22 cellular contexts compared by ENCODE assay signal in genomic region chr16:89691231-89691985, GRCh38. TPM values are rescaled to one million over a fixed set of nuclear protein-coding genes. Genes with fewer than 3 reads are reported as not detected.
DNase-seq lines count a peak whose midpoint lies in the region; ATAC-seq, FAIRE-seq and TF ChIP-seq lines count a peak whose summit lies in the region.
"Had no signal": no experiment of that assay in that cellular context is flagged by ENCODE, and none has a peak within 500 bp of the region (broad histone marks: within the 10 kb centered on the region; RNA-seq: fewer than 3 reads in every experiment).

No MANE protein-coding gene starts in this region.

- H3K27ac ChIP-seq in BLaER1 treated with 17β-estradiol and CSF1 and Interleukin-3, amounts not matched to agents 10 nM and 100 nM = peak overlapping the region in 3 of 11 experiments; percentile 28 to 35 (median 30); a peak in 2 of 22 replicates
- no peak overlapping the region for H3K27ac ChIP-seq in K562 (ENCODE audit: extremely low read depth, low read depth, low read length)
- H3K27ac ChIP-seq in osteoblast (ENCODE audit: low read depth, low read length) = no peak overlapping the region
- H3K27ac ChIP-seq: Peyer's patch, SJSA1 had no signal

- no peak for TF ChIP-seq RAD21 in K562 (CRISPR knock-in tag; conservative IDR thresholded peaks at IDR 0.05 in 1 of 2, IDR thresholded peaks at IDR 0.05 in 1 of 2)

- CTCF ChIA-PET in K562 (lab: Yijun Ruan, JAX; ENCODE audit: low intra/inter-chr PET ratio) = no interaction called here

- H4K20me1 ChIP-seq in BLaER1 treated with 17β-estradiol and CSF1 and Interleukin-3, amounts not matched to agents 10 nM and 100 nM = peaks cover 13 to 86% (median 62%) of the 10 kb centered on the region in 11 experiments; a peak in 21 of 22 replicates
- 0 out of 2 replicates have a peak, but pooled peaks cover 7% of the 10 kb centered on the region for H4K20me1 ChIP-seq in K562 (replicated peaks; ENCODE audit: control insufficient read depth, insufficient read depth, low read length)
- H4K20me1 ChIP-seq in osteoblast (ENCODE audit: insufficient read depth, low read length) = peaks cover 16% of the 10 kb centered on the region

- no peak for TF ChIP-seq EP300 in K562 (IDR thresholded peaks at IDR 0.05; ENCODE audit: low read length)

- no peak overlapping the region for H3K4me3 ChIP-seq in BLaER1 treated with 17β-estradiol and CSF1 and Interleukin-3, amounts not matched to agents 10 nM and 100 nM
- H3K4me3 ChIP-seq in K562 = no peak overlapping the region
- H3K4me3 ChIP-seq in osteoblast (ENCODE audit: insufficient read depth, low read length) = no peak overlapping the region
- H3K4me3 ChIP-seq: HAP-1, Peyer's patch, SJSA1 had no signal

- POLR2A ChIA-PET in K562 (lab: Yijun Ruan, JAX) = interaction anchor here (0.6 kb wide), 1 partner anchor 9 kb away, joined by 3 read pairs; no protein-coding TSS in a partner anchor

- no peak overlapping the region for H2AFZ ChIP-seq in K562 (ENCODE audit: low read depth, low read length)
- H2AFZ ChIP-seq in osteoblast (ENCODE audit: low read length) = no peak overlapping the region

- intact Hi-C loops in cardiac septum (cut with DNase I) (no loop called here), Right ventricle myocardium superior (cut with DNase I) (no loop called here), K562 (cut with micrococcal nuclease) (no loop called here)

- no peak for TF ChIP-seq POLR2A in K562 (conservative IDR thresholded peaks at IDR 0.05)

- H3K9ac ChIP-seq in BLaER1 treated with 17β-estradiol and CSF1 and Interleukin-3, amounts not matched to agents 10 nM and 100 nM = peak overlapping the region in 8 of 11 experiments; percentile 10 to 65 (median 32); a peak in 9 of 22 replicates
- no peak overlapping the region for H3K9ac ChIP-seq in K562 (ENCODE audit: insufficient read depth in 1 of 2, low read depth in 2 of 2, low read length in 2 of 2)

- H3K79me2 ChIP-seq in K562 (ENCODE audit: control insufficient read depth, insufficient read depth, low read length) (peaks cover 25% of the 10 kb centered on the region), osteoblast (ENCODE audit: insufficient read depth, low read length) (peaks cover 26% of the 10 kb centered on the region)

- peaks cover 23 to 76% (median 68%) of the 10 kb centered on the region in 10 experiments for H3K4me1 ChIP-seq in BLaER1 treated with 17β-estradiol and CSF1 and Interleukin-3, amounts not matched to agents 10 nM and 100 nM
- H3K4me1 ChIP-seq in K562 (replicated peaks in 1 of 2; ENCODE audit: control insufficient read depth in 2 of 2, insufficient read depth in 2 of 2, low read length in 2 of 2) (peaks cover 6 to 52% of the 10 kb centered on the region in 2 experiments), osteoblast (ENCODE audit: insufficient read depth, low read length) (peaks cover 9% of the 10 kb centered on the region)
- H3K4me1 ChIP-seq: BE2C had no signal

- no peak for FAIRE-seq in K562 (lab: Jason Lieb, UNC)

- no TSS peak for BruUV-seq in K562 (replicated peaks; lab: Mats Ljungman, UMichigan)

- DNase-seq in cardiac septum (ENCODE audit: low spot score) = peak; percentile 65
- no peak for DNase-seq in Right ventricle myocardium superior
- DNase-seq in K562 (ENCODE audit: extremely low read depth in 1 of 4, low spot score in 3 of 4) = no peak
- peak; percentile 25 for DNase-seq in osteoblast (ENCODE audit: insufficient read length, low spot score, missing footprints)
- no peak for DNase-seq in SKM-1 treated with dmso at 0.1 percent for 144 hours (lab: John Stamatoyannopoulos, UW; ENCODE audit: unreplicated experiment)
- DNase-seq in activated CD4-positive, alpha-beta T cell treated with anti-CD3 and anti-CD28 coated beads, Interleukin-2, amount 50 U/mL, for 1 hour = no peak
- DNase-seq: BE2C; CD4-positive, alpha-beta T cell; COR-L47; DMS79; IMR-90; NCI-H1105 treated with DMSO at 0.1 percent for 48 hours; NCI-H2081; NCI-H2171; NCI-H345; NCI-H524 treated with DMSO at 0.1 percent for 48 hours; NCI-H82; Peyer's patch; SW 1271 had no signal

- H3K4me2 ChIP-seq in BLaER1 treated with 17β-estradiol and CSF1 and Interleukin-3, amounts not matched to agents 10 nM and 100 nM = peak overlapping the region in 8 of 11 experiments; percentile 28 to 72 (median 59); a peak in 15 of 22 replicates
- H3K4me2 ChIP-seq in K562 (ENCODE audit: insufficient read depth, low read length) (no peak overlapping the region), osteoblast (ENCODE audit: insufficient read depth, low read length) (no peak overlapping the region)

- in situ Hi-C loops in K562 (cut with MboI) = no loop called here

- peaks cover 53 to 80% (median 72%) of the 10 kb centered on the region in 11 experiments for H3K36me3 ChIP-seq in BLaER1 treated with 17β-estradiol and CSF1 and Interleukin-3, amounts not matched to agents 10 nM and 100 nM
- H3K36me3 ChIP-seq in K562 (ENCODE audit: control insufficient read depth, insufficient read depth, low read length) (peaks cover 76% of the 10 kb centered on the region; the same call in 2 of the 3 replicates), osteoblast (ENCODE audit: insufficient read depth, low read length) (peaks cover 47% of the 10 kb centered on the region)

- H3K9me3 ChIP-seq in BLaER1 treated with 17β-estradiol and CSF1 and Interleukin-3, amounts not matched to agents 10 nM and 100 nM (replicated peaks in 1 of 11) = no peaks in the 10 kb centered on the region
- H3K9me3 ChIP-seq in K562 (replicated peaks; ENCODE audit: control insufficient read depth, insufficient read depth, low read depth, low read length) (no peaks in the 10 kb centered on the region), osteoblast (ENCODE audit: low read depth, low read length) (no peaks in the 10 kb centered on the region)
- H3K9me3 ChIP-seq: BE2C, HAP-1, Peyer's patch, SJSA1 had no signal

- H3K27me3 ChIP-seq in BLaER1 treated with 17β-estradiol and CSF1 and Interleukin-3, amounts not matched to agents 10 nM and 100 nM = no peaks in the 10 kb centered on the region
- no peaks in the 10 kb centered on the region for H3K27me3 ChIP-seq in K562 (ENCODE audit: control insufficient read depth in 2 of 2, insufficient read depth in 2 of 2, low read length in 2 of 2)
- H3K27me3 ChIP-seq in osteoblast (ENCODE audit: insufficient read depth, low read length) = no peaks in the 10 kb centered on the region
- H3K27me3 ChIP-seq: BE2C, Peyer's patch, SJSA1 had no signal

- TF ChIP-seq CTCF in K562 (IDR thresholded peaks at IDR 0.05 in 2 of 3, conservative IDR thresholded peaks at IDR 0.05 in 1 of 3; ENCODE audit: insufficient read depth in 2 of 3, low read depth in 1 of 3, low read length in 3 of 3) (no peak), osteoblast (IDR thresholded peaks at IDR 0.05; ENCODE audit: extremely low read depth, low read depth, low read length) (no peak)

- ATAC-seq in Right ventricle myocardium superior (ENCODE audit: poor library complexity) (no peak), K562 (no peak)

- H3K9me1 ChIP-seq in K562 (ENCODE audit: control insufficient read depth, insufficient read depth, low read length) = no peaks in the 10 kb centered on the region

- 93% methylated on average over 18 of the region's 21 CpGs for WGBS in K562 (ENCODE audit: insufficient coverage, low coverage, missing lambda C conversion rate)

RNA-seq across cellular contexts. Expression of gene CDK10, which starts 4.9 kb away (rescaled TPM):
- total RNA-seq in cardiac septum = 32.9 TPM
- 20.7 TPM for total RNA-seq in Right ventricle myocardium superior
- 275 and 586 TPM in 2 replicates for total RNA-seq in K562 (2011; cell fraction: chromatin; rRNA removed; ENCODE audit: low replicate concordance)
- 284 and 289 TPM in 2 replicates for total RNA-seq in K562 (2011; cell fraction: nucleolus; rRNA removed)
- 252 and 255 TPM in 2 replicates for total RNA-seq in K562 (2011; cell fraction: nucleoplasm; rRNA removed)
- 40.1 and 55.8 TPM in 2 replicates for total RNA-seq in K562 (2014; rRNA removed)
- total RNA-seq in K562 (2014; rRNA removed; fragmentation: Illumina TruSeq; extraction: Trizol) = 25.5 and 34.8 TPM in 2 replicates
- 35.8 and 40.3 TPM in 2 replicates for total RNA-seq in K562 (2015; rRNA removed; fragmentation: Illumina TruSeq; extraction: Trizol)
- total RNA-seq in K562 (2021) = 65.1 and 75.4 TPM in 2 replicates
- 55.9 and 77.3 TPM in 2 replicates for polyA plus RNA-seq in K562 (2011; rRNA removed)
- 39.7 and 56.1 TPM in 2 replicates for polyA plus RNA-seq in K562 (2011; cell fraction: cytosol; rRNA removed)
- 756 and 811 TPM in 2 replicates for polyA plus RNA-seq in K562 (2011; cell fraction: nucleus; rRNA removed)
- polyA plus RNA-seq in K562 (2012) = 45.3 and 62.2 TPM in 2 replicates
- polyA plus RNA-seq in K562 (2014; fragmentation: Illumina TruSeq; extraction: Trizol) = 38.0 and 46.5 TPM in 2 replicates
- polyA plus RNA-seq in K562 (2014; fragmentation: Nextera tagmentation; extraction: Ambion mirVana) = 1 to 10 TPM; 2.0 to 3.3 TPM
- 75.0 and 85.1 TPM in 2 replicates for polyA plus RNA-seq in K562 (2014; rRNA removed)
- polyA minus RNA-seq in K562 (2011; rRNA and poly(A)+ RNA removed) = 21.7 and 25.8 TPM in 2 replicates
- 16.0 and 16.3 TPM in 2 replicates for polyA minus RNA-seq in K562 (2011; cell fraction: cytosol; rRNA and poly(A)+ RNA removed)
- polyA minus RNA-seq in K562 (2011; cell fraction: nucleus; rRNA and poly(A)+ RNA removed) = 56.4 and 75.0 TPM in 2 replicates
- total RNA-seq in osteoblast = 24.8 and 37.6 TPM in 2 replicates

RNA-seq across cellular contexts. Expression of gene SPATA2L, which starts 10.1 kb away (rescaled TPM):
- 4.4 TPM for total RNA-seq in cardiac septum
- total RNA-seq in Right ventricle myocardium superior = 4.1 TPM
- 4.8 and 30.8 TPM in 2 replicates for total RNA-seq in K562 (2011; cell fraction: chromatin; rRNA removed; ENCODE audit: low replicate concordance)
- 32.7 and 32.9 TPM in 2 replicates for total RNA-seq in K562 (2011; cell fraction: nucleolus; rRNA removed)
- 10.5 and 10.9 TPM in 2 replicates for total RNA-seq in K562 (2011; cell fraction: nucleoplasm; rRNA removed)
- 17.0 and 19.7 TPM in 2 replicates for total RNA-seq in K562 (2014; rRNA removed)
- 0.26 and 0.47 TPM in 2 replicates for total RNA-seq in K562 (2014; rRNA removed; fragmentation: Illumina TruSeq; extraction: Trizol)
- total RNA-seq in K562 (2015; rRNA removed; fragmentation: Illumina TruSeq; extraction: Trizol) = 4.3 and 5.1 TPM in 2 replicates
- total RNA-seq in K562 (2021) = 19.2 and 19.4 TPM in 2 replicates
- polyA plus RNA-seq in K562 (2011; rRNA removed) = 4.0 and 4.5 TPM in 2 replicates
- polyA plus RNA-seq in K562 (2011; cell fraction: cytosol; rRNA removed) = 5.7 and 25.8 TPM in 2 replicates
- polyA plus RNA-seq in K562 (2011; cell fraction: nucleus; rRNA removed) = 10.9 and 25.7 TPM in 2 replicates
- polyA plus RNA-seq in K562 (2012) = 11.3 and 11.6 TPM in 2 replicates
- polyA plus RNA-seq in K562 (2014; fragmentation: Illumina TruSeq; extraction: Trizol) = 1.1 and 3.7 TPM in 2 replicates
- under 1 TPM in 1 of 2 experiments, not detected in 1; 0.13 TPM for polyA plus RNA-seq in K562 (2014; fragmentation: Nextera tagmentation; extraction: Ambion mirVana)
- 11.5 and 15.2 TPM in 2 replicates for polyA plus RNA-seq in K562 (2014; rRNA removed)
- polyA minus RNA-seq in K562 (2011; rRNA and poly(A)+ RNA removed) = 0.33 and 1.8 TPM in 2 replicates
- 7.8 and 11.9 TPM in 2 replicates for polyA minus RNA-seq in K562 (2011; cell fraction: cytosol; rRNA and poly(A)+ RNA removed)
- polyA minus RNA-seq in K562 (2011; cell fraction: nucleus; rRNA and poly(A)+ RNA removed) = 5.7 and 11.7 TPM in 2 replicates
- total RNA-seq in osteoblast = 12.1 and 14.8 TPM in 2 replicates

RNA-seq across cellular contexts. Expression of gene VPS9D1, which starts 29.3 kb away (rescaled TPM):
- 19.7 TPM for total RNA-seq in cardiac septum
- total RNA-seq in Right ventricle myocardium superior = 11.2 TPM
- total RNA-seq in K562 (2011; cell fraction: chromatin; rRNA removed; ENCODE audit: low replicate concordance) = 5.2 and 13.2 TPM in 2 replicates
- total RNA-seq in K562 (2011; cell fraction: nucleolus; rRNA removed) = 9.5 and 9.9 TPM in 2 replicates
- 4.3 and 4.5 TPM in 2 replicates for total RNA-seq in K562 (2011; cell fraction: nucleoplasm; rRNA removed)
- 2.9 and 3.0 TPM in 2 replicates for total RNA-seq in K562 (2014; rRNA removed)
- 0.26 and 0.33 TPM in 2 replicates for total RNA-seq in K562 (2014; rRNA removed; fragmentation: Illumina TruSeq; extraction: Trizol)
- total RNA-seq in K562 (2015; rRNA removed; fragmentation: Illumina TruSeq; extraction: Trizol) = 0.58 and 0.94 TPM in 2 replicates
- total RNA-seq in K562 (2021) = 3.1 and 3.7 TPM in 2 replicates
- polyA plus RNA-seq in K562 (2011; rRNA removed) = 0.95 and 2.9 TPM in 2 replicates
- 1.3 and 3.5 TPM in 2 replicates for polyA plus RNA-seq in K562 (2011; cell fraction: cytosol; rRNA removed)
- polyA plus RNA-seq in K562 (2011; cell fraction: nucleus; rRNA removed) = 9.4 and 15.9 TPM in 2 replicates
- 4.5 and 13.7 TPM in 2 replicates for polyA plus RNA-seq in K562 (2012)
- polyA plus RNA-seq in K562 (2014; fragmentation: Illumina TruSeq; extraction: Trizol) = 1.1 and 2.7 TPM in 2 replicates
- 1 to 10 TPM; 1.0 to 1.4 TPM for polyA plus RNA-seq in K562 (2014; fragmentation: Nextera tagmentation; extraction: Ambion mirVana)
- polyA plus RNA-seq in K562 (2014; rRNA removed) = 3.0 and 3.5 TPM in 2 replicates
- polyA minus RNA-seq in K562 (2011; rRNA and poly(A)+ RNA removed) = 0.42 and 0.66 TPM in 2 replicates
- 1.8 and 2.7 TPM in 2 replicates for polyA minus RNA-seq in K562 (2011; cell fraction: cytosol; rRNA and poly(A)+ RNA removed)
- polyA minus RNA-seq in K562 (2011; cell fraction: nucleus; rRNA and poly(A)+ RNA removed) = 2.7 and 2.9 TPM in 2 replicates
- total RNA-seq in osteoblast = 13.3 and 14.5 TPM in 2 replicates

RNA-seq across cellular contexts. Expression of gene ZNF276, which starts 29.9 kb away (rescaled TPM):
- total RNA-seq in cardiac septum (17.5 TPM), Right ventricle myocardium superior (10.2 TPM), K562 (2014; rRNA removed) (28.0 and 31.4 TPM in 2 replicates), K562 (2014; rRNA removed; fragmentation: Illumina TruSeq; extraction: Trizol) (9.2 and 9.8 TPM in 2 replicates), K562 (2015; rRNA removed; fragmentation: Illumina TruSeq; extraction: Trizol) (13.9 and 16.9 TPM in 2 replicates), K562 (2021) (40.0 and 43.9 TPM in 2 replicates), osteoblast (11.5 and 12.3 TPM in 2 replicates)
- 123 and 273 TPM in 2 replicates for total RNA-seq in K562 (2011; cell fraction: chromatin; rRNA removed; ENCODE audit: low replicate concordance)
- 130 and 136 TPM in 2 replicates for total RNA-seq in K562 (2011; cell fraction: nucleolus; rRNA removed)
- total RNA-seq in K562 (2011; cell fraction: nucleoplasm; rRNA removed) = 112 and 149 TPM in 2 replicates
- polyA plus RNA-seq in K562 (2011; rRNA removed) (15.8 and 21.7 TPM in 2 replicates), K562 (2014; fragmentation: Illumina TruSeq; extraction: Trizol) (17.2 and 29.0 TPM in 2 replicates), K562 (2014; fragmentation: Nextera tagmentation; extraction: Ambion mirVana) (under 1 TPM; 0.49 to 0.80 TPM), K562 (2014; rRNA removed) (36.7 and 42.4 TPM in 2 replicates)
- polyA plus RNA-seq in K562 (2011; cell fraction: cytosol; rRNA removed) = 16.1 and 25.5 TPM in 2 replicates
- 120 and 167 TPM in 2 replicates for polyA plus RNA-seq in K562 (2011; cell fraction: nucleus; rRNA removed)
- 27.0 and 27.2 TPM in 2 replicates for polyA plus RNA-seq in K562 (2012)
- 6.4 and 10.5 TPM in 2 replicates for polyA minus RNA-seq in K562 (2011; rRNA and poly(A)+ RNA removed)
- 16.7 and 19.7 TPM in 2 replicates for polyA minus RNA-seq in K562 (2011; cell fraction: cytosol; rRNA and poly(A)+ RNA removed)
- polyA minus RNA-seq in K562 (2011; cell fraction: nucleus; rRNA and poly(A)+ RNA removed) = 27.6 and 35.0 TPM in 2 replicates

RNA-seq across cellular contexts. Expression of gene SPATA33, which starts 33.8 kb away (rescaled TPM):
- total RNA-seq in cardiac septum (4.3 TPM), Right ventricle myocardium superior (1.9 TPM), K562 (2014; rRNA removed) (9.7 and 14.0 TPM in 2 replicates), K562 (2014; rRNA removed; fragmentation: Illumina TruSeq; extraction: Trizol) (10.5 and 11.8 TPM in 2 replicates), K562 (2015; rRNA removed; fragmentation: Illumina TruSeq; extraction: Trizol) (11.2 and 14.9 TPM in 2 replicates), K562 (2021) (18.2 and 19.7 TPM in 2 replicates), osteoblast (3.2 and 3.3 TPM in 2 replicates)
- total RNA-seq in K562 (2011; cell fraction: chromatin; rRNA removed; ENCODE audit: low replicate concordance) = 39.5 and 51.6 TPM in 2 replicates
- 25.5 and 30.5 TPM in 2 replicates for total RNA-seq in K562 (2011; cell fraction: nucleolus; rRNA removed)
- total RNA-seq in K562 (2011; cell fraction: nucleoplasm; rRNA removed) = 30.6 and 33.0 TPM in 2 replicates
- polyA plus RNA-seq in K562 (2011; rRNA removed) (9.8 and 11.8 TPM in 2 replicates), K562 (2014; fragmentation: Illumina TruSeq; extraction: Trizol) (15.6 and 20.0 TPM in 2 replicates), K562 (2014; fragmentation: Nextera tagmentation; extraction: Ambion mirVana) (1 to 10 TPM; 4.0 to 5.4 TPM), K562 (2014; rRNA removed) (16.4 and 18.1 TPM in 2 replicates)
- polyA plus RNA-seq in K562 (2011; cell fraction: cytosol; rRNA removed) = 10.3 and 12.0 TPM in 2 replicates
- 26.2 and 27.8 TPM in 2 replicates for polyA plus RNA-seq in K562 (2011; cell fraction: nucleus; rRNA removed)
- polyA plus RNA-seq in K562 (2012) = 13.1 and 14.5 TPM in 2 replicates
- polyA minus RNA-seq in K562 (2011; rRNA and poly(A)+ RNA removed) = 7.6 and 7.7 TPM in 2 replicates
- 4.0 and 5.6 TPM in 2 replicates for polyA minus RNA-seq in K562 (2011; cell fraction: cytosol; rRNA and poly(A)+ RNA removed)
- polyA minus RNA-seq in K562 (2011; cell fraction: nucleus; rRNA and poly(A)+ RNA removed) = 6.1 and 8.0 TPM in 2 replicates

Comparison
In these comparisons a context has a peak if more than half of its experiments do, and no peak if none do; other contexts are left out.
1. DNase-seq: peak in cardiac septum (single experiment) and osteoblast (single experiment); none in Right ventricle myocardium superior (single experiment), K562 (0 of 4), SKM-1 treated with dmso at 0.1 percent for 144 hours (single experiment) and activated CD4-positive, alpha-beta T cell treated with anti-CD3 and anti-CD28 coated beads, Interleukin-2, amount 50 U/mL, for 1 hour (single experiment).
2. H3K4me2 ChIP-seq: peak in BLaER1 treated with 17β-estradiol and CSF1 and Interleukin-3, amounts not matched to agents 10 nM and 100 nM (8 of 11); none in K562 (single experiment) and osteoblast (single experiment).
3. H3K9ac ChIP-seq: peak in BLaER1 treated with 17β-estradiol and CSF1 and Interleukin-3, amounts not matched to agents 10 nM and 100 nM (8 of 11); none in K562 (0 of 2).